ENCODE assay signal across 8 cellular contexts in genomic region chr5:178130576-178131445, GRCh38. TPM values are rescaled to one million over a fixed set of nuclear protein-coding genes. Genes with fewer than 3 reads are reported as not detected.
A peak's percentile ranks its signal among the peaks of the same experiment; 100 is the strongest.
DNase-seq lines count a peak whose midpoint lies in the region; ATAC-seq, FAIRE-seq and TF ChIP-seq lines count a peak whose summit lies in the region.

TSS of gene RMND5B (plus strand) at chr5:178131014. CDS start at chr5:178138120, 7,106 bp downstream.

- DNase-seq in A673 (ENCODE audit: low spot score): peak; percentile 84
- peak; percentile 63 for DNase-seq in NCI-H2196 treated with DMSO at 0.1 percent for 48 hours (lab: John Stamatoyannopoulos, UW; ENCODE audit: unreplicated experiment)
- peak; percentile 78 for DNase-seq in WTC11 (ENCODE audit: low spot score)
- DNase-seq in bronchial epithelial cell (ENCODE audit: low read depth): peak; percentile 34
- peak; percentile 90 for DNase-seq in iPS-NIHi7 (ENCODE audit: extremely low spot score)
- peak; percentile 85 for DNase-seq in small intestine

- no peaks in the 10 kb centered on the region for H3K9me3 Mint-ChIP-seq in WTC11

- TF ChIP-seq CTCF in A673 (conservative IDR thresholded peaks at IDR 0.05; ENCODE audit: low read depth, low read length) (no peak), WTC11 (IDR thresholded peaks at IDR 0.05) (no peak), bronchial epithelial cell (IDR thresholded peaks at IDR 0.05; ENCODE audit: insufficient read depth, low read length, severe bottlenecking) (no peak)

- WGBS in small intestine, 3 donors: 0 to 1% (median 0%) methylated on average over 69 to 102 of the region's 102 CpGs

- peaks cover 4% of the 10 kb centered on the region for H3K36me3 ChIP-seq in A673 (ENCODE audit: insufficient read depth, low read length, poor library complexity, severe bottlenecking)
- H3K36me3 ChIP-seq in bronchial epithelial cell (ENCODE audit: control insufficient read depth, insufficient read depth, low read length): no peaks in the 10 kb centered on the region
- no peaks in the 10 kb centered on the region for H3K36me3 ChIP-seq in small intestine (ENCODE audit: control insufficient read depth in 2 of 2, insufficient read depth in 2 of 2, low read length in 2 of 2)

- H3K27ac Mint-ChIP-seq in WTC11: peak within 1 kb of the TSS; percentile 97

- H3K27ac ChIP-seq in A673 (ENCODE audit: low read depth, low read length, poor library complexity, severe bottlenecking): peak within 1 kb of the TSS; percentile 90
- H3K27ac ChIP-seq in small intestine (ENCODE audit: low read depth in 1 of 2, low read length in 1 of 2): peak within 1 kb of the TSS; percentile 89 to 92

- ATAC-seq in GM18858 (IDR thresholded peaks at IDR 0.05; ENCODE audit: unreplicated experiment) (peak; percentile 82), HG03064 (IDR thresholded peaks at IDR 0.05; ENCODE audit: low read depth, unreplicated experiment) (peak; percentile 94), WTC11 (peak; percentile 43)

- peaks cover 28% of the 10 kb centered on the region for H3K36me3 Mint-ChIP-seq in WTC11

- no TSS peak for BruUV-seq in A673 (replicated peaks; lab: Mats Ljungman, UMichigan)

- no peaks in the 10 kb centered on the region for H3K4me1 ChIP-seq in A673 (ENCODE audit: insufficient read depth, low read length, poor library complexity, severe bottlenecking)
- H3K4me1 ChIP-seq in small intestine (ENCODE audit: control insufficient read depth in 2 of 2, insufficient read depth in 1 of 2, low read depth in 1 of 2, low read length in 1 of 2): peaks cover 0 to 5% of the 10 kb centered on the region in 2 donors

- H3K4me3 ChIP-seq in A673 (ENCODE audit: low read depth, low read length, poor library complexity, severe bottlenecking) (peak within 1 kb of the TSS; percentile 75), bronchial epithelial cell (ENCODE audit: low read depth, low read length) (peak within 1 kb of the TSS; percentile 86), small intestine (ENCODE audit: low read depth in 1 of 2, low read length in 2 of 2) (peak within 1 kb of the TSS; percentile 76 to 80)

- no peaks in the 10 kb centered on the region for H3K27me3 ChIP-seq in A673 (replicated peaks; ENCODE audit: insufficient read depth, low read depth, low read length, poor library complexity)
- no peaks in the 10 kb centered on the region for H3K27me3 ChIP-seq in bronchial epithelial cell (ENCODE audit: control insufficient read depth, insufficient read depth, low read length)
- H3K27me3 ChIP-seq in small intestine (ENCODE audit: control insufficient read depth in 2 of 2, insufficient read depth in 2 of 2, low read length in 2 of 2): no peaks in the 10 kb centered on the region

- peaks cover 64% of the 10 kb centered on the region for H3K4me1 Mint-ChIP-seq in WTC11

- intact Hi-C loops in A673 (cut with micrococcal nuclease; ENCODE audit: unreplicated experiment): no loop called here

- H3K9me3 ChIP-seq in A673 (ENCODE audit: low read depth, low read length, poor library complexity, severe bottlenecking) (no peaks in the 10 kb centered on the region), small intestine (ENCODE audit: control insufficient read depth, low read depth) (no peaks in the 10 kb centered on the region)

- POLR2A ChIA-PET in A673 (lab: Charles Lee; ENCODE audit: low non-redundant PET) (no interaction called here), WTC11 (lab: Charles Lee) (interaction anchor here (0.9 to 2.3 kb wide), 7 partner anchors 8 to 55 kb away, joined by 3 to 10 read pairs (median 5); no protein-coding TSS in a partner anchor)

- CTCF ChIA-PET in A673 (lab: Charles Lee): no interaction called here
- CTCF ChIA-PET in WTC11 (lab: Charles Lee): interaction anchor here (1.6 to 4.5 kb wide), 3 partner anchors 11 to 55 kb away, joined by 7 to 34 read pairs (median 8); no protein-coding TSS in a partner anchor

- FAIRE-seq in bronchial epithelial cell (lab: Jason Lieb, UNC) (no peak), small intestine (lab: Jason Lieb, UNC) (no peak)

- no peaks in the 10 kb centered on the region for H3K27me3 Mint-ChIP-seq in WTC11 (ENCODE audit: low read depth)

- H3K4me3 Mint-ChIP-seq in WTC11: peak within 1 kb of the TSS; percentile 78

TF ChIP-seq in WTC11, 78 proteins besides CTCF, POLR2A, EP300 and RAD21 (continues in another document):
- TF ChIP-seq JUN (CRISPR knock-in tag; IDR thresholded peaks at IDR 0.05): peak; percentile 28; the same call in 1 of the 2 replicates
- TF ChIP-seq EMX1 (CRISPR knock-in tag; IDR thresholded peaks at IDR 0.05): peak; percentile 85
- TF ChIP-seq HMGXB4 (CRISPR knock-in tag; IDR thresholded peaks at IDR 0.05): peak; percentile 39
- peak; percentile 85; the same call in 1 of the 2 replicates for TF ChIP-seq E2F5 (CRISPR knock-in tag; IDR thresholded peaks at IDR 0.05)
- TF ChIP-seq NFATC4 (CRISPR knock-in tag; IDR thresholded peaks at IDR 0.05): no peak
- no peak for TF ChIP-seq ZBTB21 (CRISPR knock-in tag; IDR thresholded peaks at IDR 0.05; ENCODE audit: borderline replicate concordance)
- TF ChIP-seq E2F4 (CRISPR knock-in tag; IDR thresholded peaks at IDR 0.05; ENCODE audit: borderline replicate concordance, low read depth): no peak; the same call in 1 of the 2 replicates
- 0 out of 2 replicates have a peak, but pooled peaks have one; percentile 48 for TF ChIP-seq GABPB1 (CRISPR knock-in tag; IDR thresholded peaks at IDR 0.05)
- TF ChIP-seq HMGA2 (CRISPR knock-in tag; IDR thresholded peaks at IDR 0.05): no peak
- no peak for TF ChIP-seq IRF1 (CRISPR knock-in tag; IDR thresholded peaks at IDR 0.05)

RNA-seq across cellular contexts. Expression of gene RMND5B, which starts in this region (rescaled TPM):
- total RNA-seq in A673 (2021) (37.0 and 38.0 TPM in 2 replicates), WTC11 (2021) (86.1 to 93.3 TPM (median 92.5 TPM) in 3 replicates), bronchial epithelial cell (42.9 and 46.5 TPM in 2 replicates)
- polyA plus RNA-seq in small intestine: 10 to 100 TPM; 27.1 to 34.9 (median 30.3) TPM

Comparison
In these comparisons a context has a peak if more than half of its experiments do, and no peak if none do; other contexts are left out.
1. Peak in every context shown above with its lines: DNase-seq, ATAC-seq, H3K4me3 ChIP-seq and H3K27ac ChIP-seq.
2. DNase-seq: peak in every context shown above with its lines; median percentile 90 in iPS-NIHi7; 85 in small intestine; 84 in A673; 78 in WTC11; 63 in NCI-H2196 treated with DMSO at 0.1 percent for 48 hours; 34 in bronchial epithelial cell.
3. ATAC-seq: peak in every context shown above with its lines; median percentile 94 in HG03064; 82 in GM18858; 43 in WTC11.